8 cellular contexts compared by ENCODE assay signal in the genomic region with DNA sequence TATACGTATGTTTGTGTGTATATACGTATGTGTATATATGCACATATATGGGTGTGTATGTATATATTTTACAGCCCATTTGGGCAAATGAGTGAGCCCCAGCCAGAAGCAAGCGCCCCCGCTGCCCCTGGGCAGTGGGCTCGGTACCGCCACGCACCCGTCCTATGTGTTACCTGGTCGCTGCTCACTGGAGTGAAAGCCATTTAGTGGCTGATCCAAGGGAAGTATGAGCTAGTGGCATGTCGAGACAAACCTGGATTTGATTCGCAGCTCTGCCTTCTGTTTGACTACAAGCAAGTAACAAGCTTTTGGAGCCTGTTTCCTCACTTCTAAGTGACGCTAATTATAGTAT. TPM values are rescaled to one million over a fixed set of nuclear protein-coding genes. Genes with fewer than 3 reads are reported as not detected.
DNase-seq lines count a peak whose midpoint lies in the region; ATAC-seq and TF ChIP-seq lines count a peak whose summit lies in the region.

No MANE protein-coding gene starts in this region.

- ATAC-seq in HG03442 (IDR thresholded peaks at IDR 0.05; ENCODE audit: unreplicated experiment): no peak

- peak; percentile 35 for DNase-seq in activated CD4-positive, CD25-positive, alpha-beta regulatory T cell treated with anti-CD3 and anti-CD28 coated beads, Interleukin-2, amount 50 U/mL, for 72 hours
- no peak for DNase-seq in activated CD4-positive, CD25-positive, alpha-beta regulatory T cell (lab: John Stamatoyannopoulos, UW)
- DNase-seq in iPS-NIHi7 (ENCODE audit: extremely low spot score) (peak; percentile 35), suprapubic skin (ENCODE audit: low spot score in 2 of 2) (peak in 1 of 2 donors; percentile 69), GM10266 (ENCODE audit: extremely low spot score) (no peak), HuH-7 (ENCODE audit: low spot score) (no peak)

- H3K27ac Mint-ChIP-seq in activated naive CD8-positive, alpha-beta T cell: peak overlapping the region; percentile 35

- peaks cover 30% of the 10 kb centered on the region for H3K4me1 Mint-ChIP-seq in activated naive CD8-positive, alpha-beta T cell (ENCODE audit: low read depth)

- peaks cover 5% of the 10 kb centered on the region for H3K9me3 Mint-ChIP-seq in activated naive CD8-positive, alpha-beta T cell (ENCODE audit: low read depth)

- no peaks in the 10 kb centered on the region for H3K36me3 ChIP-seq in suprapubic skin

- H3K27me3 Mint-ChIP-seq in activated naive CD8-positive, alpha-beta T cell: no peaks in the 10 kb centered on the region

- no peak for TF ChIP-seq EP300 in suprapubic skin (IDR thresholded peaks at IDR 0.05)

- WGBS in suprapubic skin: 51% methylated on average over 12 of the region's 12 CpGs

- H3K4me3 ChIP-seq in suprapubic skin: peak overlapping the region; percentile 67

- no peak for TF ChIP-seq POLR2A in suprapubic skin (IDR thresholded peaks at IDR 0.05)

- peaks cover 24% of the 10 kb centered on the region for H3K4me1 ChIP-seq in suprapubic skin

- no peak for TF ChIP-seq CTCF in suprapubic skin (IDR thresholded peaks at IDR 0.05)
- no peak for TF ChIP-seq CTCF in GM10266 (IDR thresholded peaks at IDR 0.05; ENCODE audit: control insufficient read depth, insufficient read depth, low read depth, missing control alignments)

- peaks cover 7% of the 10 kb centered on the region for H3K36me3 Mint-ChIP-seq in activated naive CD8-positive, alpha-beta T cell

- H3K4me3 Mint-ChIP-seq in activated naive CD8-positive, alpha-beta T cell: peak overlapping the region; percentile 77

- no peaks in the 10 kb centered on the region for H3K9me3 ChIP-seq in suprapubic skin

- H3K27me3 ChIP-seq in suprapubic skin: no peaks in the 10 kb centered on the region

- peak overlapping the region; percentile 98 for H3K27ac ChIP-seq in suprapubic skin

RNA-seq across cellular contexts. Expression of a gene that starts 35.8 kb away (rescaled TPM):
- 100 to 1,000 TPM in 3 of 4 donors, 10 to 100 TPM in 1; 99.0 to 169 (median 127) TPM for total RNA-seq in suprapubic skin

Comparison
In these comparisons a context has a peak if more than half of its experiments do, and no peak if none do; other contexts are left out.
1. DNase-seq: peak in activated CD4-positive, CD25-positive, alpha-beta regulatory T cell treated with anti-CD3 and anti-CD28 coated beads, Interleukin-2, amount 50 U/mL, for 72 hours (single experiment) and iPS-NIHi7 (single experiment); none in activated CD4-positive, CD25-positive, alpha-beta regulatory T cell (0 of 4), GM10266 (single experiment) and HuH-7 (single experiment).